In the genomic region with DNA sequence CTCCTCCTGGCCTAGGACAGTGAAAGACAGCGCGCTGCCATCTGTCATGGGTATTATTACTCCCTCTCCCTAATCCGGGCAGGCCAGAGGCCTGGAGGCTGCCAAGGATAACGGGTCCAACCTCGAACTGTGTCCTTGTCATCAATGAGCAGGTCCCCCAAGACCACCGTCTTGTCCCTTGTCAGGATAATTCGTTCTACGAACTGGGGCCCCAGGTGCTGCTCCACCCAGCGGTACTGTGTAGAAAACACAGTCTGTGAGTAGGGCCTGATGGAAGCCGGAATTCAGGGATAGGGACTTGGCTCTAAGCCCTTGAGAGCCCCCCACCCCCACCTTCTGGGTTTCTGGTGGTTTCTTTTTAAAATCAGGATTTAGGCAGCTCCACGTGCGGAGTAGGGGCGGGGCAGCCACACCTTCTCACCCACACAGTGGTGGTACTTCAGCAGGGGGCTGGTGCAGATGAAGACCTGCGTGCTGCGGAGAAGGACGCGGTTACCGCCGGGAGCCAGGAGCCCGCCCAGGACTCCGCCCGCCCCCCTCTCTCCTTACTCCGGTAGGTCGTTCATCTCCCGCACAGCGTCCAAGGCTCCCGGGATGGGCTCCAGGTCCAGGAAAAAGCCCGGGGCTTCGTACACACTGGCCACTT, we compare ENCODE assay signal across 1 cellular context.
TF ChIP-seq lines count a peak whose summit lies in the region.

No MANE protein-coding gene starts in this region.

TF ChIP-seq in IMR-90, 13 proteins besides CTCF, POLR2A, EP300 and RAD21:
- TF ChIP-seq CHD1 (IDR thresholded peaks at IDR 0.05; ENCODE audit: low read depth, low read length) (no peak), BHLHE40 (IDR thresholded peaks at IDR 0.05; ENCODE audit: low read depth, low read length) (peak; percentile 47; the same call in 1 of the 2 replicates), SMC3 (IDR thresholded peaks at IDR 0.05; ENCODE audit: low read depth, low read length) (peak; percentile 41), MXI1 (IDR thresholded peaks at IDR 0.05; ENCODE audit: borderline replicate concordance, low read depth, low read length) (peak; percentile 61; the same call in 1 of the 2 replicates)
